Comparison of ENCODE assay signal across 22 cellular contexts in genomic region chr12:86729798-86730197, GRCh38.
A peak's percentile ranks its signal among the peaks of the same experiment; 100 is the strongest.
DNase-seq lines count a peak whose midpoint lies in the region; ATAC-seq, FAIRE-seq and TF ChIP-seq lines count a peak whose summit lies in the region.
"Had no signal": no experiment of that assay in that cellular context is flagged by ENCODE, and none has a peak within 500 bp of the region (broad histone marks: within the 10 kb centered on the region; RNA-seq: fewer than 3 reads in every experiment).

No MANE protein-coding gene starts in this region.

- intact Hi-C loops in psoas muscle (cut with DNase I), result no loop called here

- no peak for TF ChIP-seq CTCF in psoas muscle (IDR thresholded peaks at IDR 0.05)

- H3K9me3 ChIP-seq in psoas muscle, result no peaks in the 10 kb centered on the region
- H3K9me3 ChIP-seq: Peyer's patch had no signal

- WGBS in psoas muscle, 3 donors, result 37 to 48% (median 43%) methylated on average over 2 of the region's 2 CpGs

- no peak overlapping the region for H3K4me3 ChIP-seq in psoas muscle
- H3K4me3 ChIP-seq: GM12878, Peyer's patch had no signal

- peak; percentile 86 for FAIRE-seq in endometrium (lab: Jason Lieb, UNC)
- FAIRE-seq: GM12878, H1, HepG2 had no signal

- H3K36me3 ChIP-seq in psoas muscle (ENCODE audit: insufficient read depth in 1 of 2, low read depth in 1 of 2), result no peaks in the 10 kb centered on the region
- H3K36me3 ChIP-seq: Peyer's patch had no signal

- no peaks in the 10 kb centered on the region for H3K27me3 ChIP-seq in psoas muscle (ENCODE audit: insufficient read depth in 3 of 3, low read length in 2 of 3)
- H3K27me3 ChIP-seq: Peyer's patch had no signal

- H3K4me1 ChIP-seq in psoas muscle, result no peaks in the 10 kb centered on the region
- H3K4me1 ChIP-seq: Peyer's patch had no signal

- ATAC-seq in HG03039 (IDR thresholded peaks at IDR 0.05; ENCODE audit: unreplicated experiment), result no peak
- no peak for ATAC-seq in psoas muscle
- ATAC-seq: GM12878, HepG2 had no signal

- H3K27ac ChIP-seq in psoas muscle, result no peak overlapping the region
- H3K27ac ChIP-seq: Peyer's patch had no signal

- DNase-seq in NCI-H510A treated with DMSO at 0.1 percent for 48 hours (lab: John Stamatoyannopoulos, UW) (peak; percentile 28), NCI-H510A (lab: John Stamatoyannopoulos, UW) (no peak), NCI-H226 (peak; percentile 12), myocyte (ENCODE audit: low read depth) (peak; percentile 8), amygdala (lab: John Stamatoyannopoulos, UW) (no peak), psoas muscle (no peak)
- DNase-seq: 8988T, DMS153, EL, KBM-7, MV-4-11, NCI-H187, NCI-H2107, NCI-H345, NCI-H526 treated with DMSO at 0.1 percent for 48 hours, Peyer's patch, Right ventricle myocardium superior had no signal

Comparison
In these comparisons a context has a peak if more than half of its experiments do, and no peak if none do; other contexts are left out.
1. DNase-seq: peak in NCI-H510A treated with DMSO at 0.1 percent for 48 hours (single experiment), NCI-H226 (single experiment) and myocyte (single experiment); none in NCI-H510A (single experiment), amygdala (0 of 56) and psoas muscle (0 of 2).